26 cellular contexts compared by ENCODE assay signal in the genomic region with DNA sequence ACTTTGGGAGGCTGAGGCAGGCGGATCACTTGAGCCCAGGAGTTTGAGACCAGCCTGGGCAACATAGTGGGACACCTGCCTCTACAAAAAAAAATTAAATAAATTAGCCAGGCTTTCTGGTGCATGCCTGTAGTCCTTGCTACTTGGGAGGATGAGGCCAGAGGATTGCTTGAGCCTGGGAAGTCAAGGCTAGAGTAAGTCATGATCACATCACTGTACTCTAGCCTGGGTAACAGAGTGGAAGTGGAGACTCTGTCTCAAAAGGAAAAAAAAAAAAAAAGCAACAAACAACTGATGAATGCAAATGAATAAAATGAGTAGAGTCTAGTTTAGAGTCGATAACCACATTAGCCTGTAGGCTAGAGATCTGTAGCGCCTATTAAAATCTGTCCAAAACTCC. TPM values are rescaled to one million over a fixed set of nuclear protein-coding genes. Genes with fewer than 3 reads are reported as not detected.
DNase-seq lines count a peak whose midpoint lies in the region; ATAC-seq, FAIRE-seq and TF ChIP-seq lines count a peak whose summit lies in the region.
"Had no signal": no experiment of that assay in that cellular context is flagged by ENCODE, and none has a peak within 500 bp of the region (broad histone marks: within the 10 kb centered on the region; RNA-seq: fewer than 3 reads in every experiment).

No MANE protein-coding gene starts in this region.

- no peaks in the 10 kb centered on the region for H3K4me1 ChIP-seq in aorta (ENCODE audit: control insufficient read depth in 1 of 2, insufficient read depth in 2 of 2, low read length in 2 of 2)

- no peak overlapping the region for H3K4me3 ChIP-seq in aorta (ENCODE audit: low read length in 2 of 2)
- H3K4me3 ChIP-seq: dorsolateral prefrontal cortex, left ventricle myocardium inferior, ovary, spleen had no signal

- H3K4me1 Mint-ChIP-seq in type B pancreatic cell (ENCODE audit: unreplicated experiment) = peaks cover 9% of the 10 kb centered on the region

- no peak for ATAC-seq in aorta (ENCODE audit: low FRiP score)
- ATAC-seq: natural killer cell; stimulated activated effector memory CD8-positive, alpha-beta T cell treated with anti-CD3 and anti-CD28 coated beads, Interleukin-12 subunit alpha, Interleukin-12 subunit beta, amount 100 ng/mL, for 72 hours had no signal

- H3K36me3 ChIP-seq in aorta (ENCODE audit: control insufficient read depth in 1 of 2, insufficient read depth in 2 of 2, low read length in 1 of 2) = no peaks in the 10 kb centered on the region
- H3K36me3 ChIP-seq: left ventricle myocardium inferior, ovary, spleen had no signal

- H3K9me3 Mint-ChIP-seq in type B pancreatic cell = no peaks in the 10 kb centered on the region
- H3K9me3 Mint-ChIP-seq: activated T-helper 1 cell treated with anti-CD3 and anti-CD28 coated beads, Interleukin-12 subunit alpha, Interleukin-12 subunit beta, Interleukin-2, Interleukin-4 antibody, amounts not matched to agents 30 ng/mL and 10 ng/mL and 1 ng/mL, durations not matched to agents 14 hours and 24 hours and 36 hours; CD4-positive, CD25-positive, alpha-beta regulatory T cell; natural killer cell; stimulated activated effector memory CD8-positive, alpha-beta T cell treated with anti-CD3 and anti-CD28 coated beads, Interleukin-12 subunit alpha, Interleukin-12 subunit beta, amount 100 ng/mL, for 72 hours had no signal

- no peak overlapping the region for H3K27ac ChIP-seq in aorta (ENCODE audit: low read depth in 1 of 2, low read length in 2 of 2)
- H3K27ac ChIP-seq: dorsolateral prefrontal cortex, left ventricle myocardium inferior, spleen had no signal

- no peaks in the 10 kb centered on the region for H3K9me3 ChIP-seq in aorta (ENCODE audit: control insufficient read depth, low read length)
- H3K9me3 ChIP-seq: left ventricle myocardium inferior, ovary, spleen had no signal

- no peak for TF ChIP-seq CTCF in type B pancreatic cell (conservative IDR thresholded peaks at IDR 0.05)

- no peaks in the 10 kb centered on the region for H3K27me3 Mint-ChIP-seq in type B pancreatic cell
- H3K27me3 Mint-ChIP-seq: activated naive CD8-positive, alpha-beta T cell; CD4-positive, CD25-positive, alpha-beta regulatory T cell had no signal

- H3K27me3 ChIP-seq in aorta (ENCODE audit: control insufficient read depth in 1 of 2, insufficient read depth in 2 of 2, low read length in 1 of 2) = no peaks in the 10 kb centered on the region
- H3K27me3 ChIP-seq: dorsolateral prefrontal cortex, ovary, spleen had no signal

- intact Hi-C loops in aorta (cut with DNase I) = loop anchor here in 1 of 2 donors (5.0 kb wide), 1 partner anchor 462 kb away; no protein-coding TSS in a partner anchor

- WGBS in aorta, 2 donors = 82 to 92% methylated on average over 3 of the region's 3 CpGs

- no peak for FAIRE-seq in GM19239 (lab: Jason Lieb, UNC)
- FAIRE-seq: endothelial cell of umbilical vein had no signal

- H3K27ac Mint-ChIP-seq in type B pancreatic cell = peak overlapping the region; percentile 98
- H3K27ac Mint-ChIP-seq: activated naive CD8-positive, alpha-beta T cell; activated T-helper 1 cell treated with anti-CD3 and anti-CD28 coated beads, Interleukin-12 subunit alpha, Interleukin-12 subunit beta, Interleukin-2, Interleukin-4 antibody, amounts not matched to agents 30 ng/mL and 10 ng/mL and 1 ng/mL, durations not matched to agents 14 hours and 24 hours and 36 hours; CD4-positive, CD25-positive, alpha-beta regulatory T cell; stimulated activated effector memory CD8-positive, alpha-beta T cell treated with anti-CD3 and anti-CD28 coated beads, Interleukin-12 subunit alpha, Interleukin-12 subunit beta, amount 100 ng/mL, for 72 hours had no signal

- H3K36me3 Mint-ChIP-seq in type B pancreatic cell = no peaks in the 10 kb centered on the region
- H3K36me3 Mint-ChIP-seq: activated naive CD8-positive, alpha-beta T cell; CD4-positive, CD25-positive, alpha-beta regulatory T cell; natural killer cell had no signal

- peak; percentile 72 for DNase-seq in HCEC 1CT
- peak; percentile 84 for DNase-seq in amniotic epithelial cell (ENCODE audit: low read depth)
- DNase-seq in kidney glomerular epithelial cell (lab: John Stamatoyannopoulos, UW) = peak; percentile 8
- DNase-seq in type B pancreatic cell (ENCODE audit: extremely low spot score, unreplicated experiment) = no peak
- DNase-seq in aorta = no peak
- no peak for DNase-seq in activated CD4-positive, alpha-beta T cell treated with anti-CD3 and anti-CD28 coated beads for 1 hour
- DNase-seq in GM19239 (ENCODE audit: insufficient read length, low spot score) = no peak
- DNase-seq: activated CD4-positive, alpha-beta T cell treated with anti-CD3 and anti-CD28 coated beads, Interleukin-2, amount 50 U/mL, for 1 hour; CD4-positive, CD25-positive, alpha-beta regulatory T cell; DMS 273 treated with DMSO at 0.1 percent for 48 hours; dorsolateral prefrontal cortex; foreskin fibroblast; Kasumi-1; left ventricle myocardium inferior; natural killer cell; NCI-H1092 treated with DMSO at 0.1 percent for 48 hours; NCI-H187 treated with DMSO at 0.1 percent for 48 hours; NCI-H526 treated with DMSO at 0.1 percent for 48 hours; ovary; RPMI8226; spleen; stimulated activated CD4-positive, alpha-beta T cell treated with anti-CD3 and anti-CD28 coated beads, Interleukin-2, amount 100 ng/mL, for 48 hours had no signal

- no peak overlapping the region for H3K4me3 Mint-ChIP-seq in type B pancreatic cell
- H3K4me3 Mint-ChIP-seq: activated naive CD8-positive, alpha-beta T cell; activated T-helper 1 cell treated with anti-CD3 and anti-CD28 coated beads, Interleukin-12 subunit alpha, Interleukin-12 subunit beta, Interleukin-2, Interleukin-4 antibody, amounts not matched to agents 30 ng/mL and 10 ng/mL and 1 ng/mL, durations not matched to agents 14 hours and 24 hours and 36 hours; CD4-positive, CD25-positive, alpha-beta regulatory T cell; natural killer cell; stimulated activated effector memory CD8-positive, alpha-beta T cell treated with anti-CD3 and anti-CD28 coated beads, Interleukin-12 subunit alpha, Interleukin-12 subunit beta, amount 100 ng/mL, for 72 hours had no signal

RNA-seq across cellular contexts. Expression of gene BCL2L13, which starts 3.9 kb away (rescaled TPM):
- total RNA-seq in type B pancreatic cell (ENCODE audit: low replicate concordance) = 32.5 and 42.8 TPM in 2 replicates
- 10 to 100 TPM; 31.7 to 39.9 TPM for total RNA-seq in aorta
- polyA plus RNA-seq in aorta = 10 to 100 TPM; 22.8 to 24.3 TPM

RNA-seq across cellular contexts. Expression of gene ATP6V1E1, which starts 6.1 kb away (rescaled TPM):
- 64.2 and 77.3 TPM in 2 replicates for total RNA-seq in type B pancreatic cell (ENCODE audit: low replicate concordance)
- 100 to 1,000 TPM in 1 of 2 donors, 10 to 100 TPM in 1; 93.0 to 116 TPM for total RNA-seq in aorta
- 100 to 1,000 TPM; 137 to 163 TPM for polyA plus RNA-seq in aorta

Comparison
In these comparisons a context has a peak if more than half of its experiments do, and no peak if none do; other contexts are left out.
1. DNase-seq: peak in HCEC 1CT (single experiment), amniotic epithelial cell (single experiment) and kidney glomerular epithelial cell (single experiment); none in type B pancreatic cell (single experiment), aorta (0 of 2), activated CD4-positive, alpha-beta T cell treated with anti-CD3 and anti-CD28 coated beads for 1 hour (single experiment) and GM19239 (single experiment).